Comparison of ENCODE assay signal across 1 cellular context in the genomic region with DNA sequence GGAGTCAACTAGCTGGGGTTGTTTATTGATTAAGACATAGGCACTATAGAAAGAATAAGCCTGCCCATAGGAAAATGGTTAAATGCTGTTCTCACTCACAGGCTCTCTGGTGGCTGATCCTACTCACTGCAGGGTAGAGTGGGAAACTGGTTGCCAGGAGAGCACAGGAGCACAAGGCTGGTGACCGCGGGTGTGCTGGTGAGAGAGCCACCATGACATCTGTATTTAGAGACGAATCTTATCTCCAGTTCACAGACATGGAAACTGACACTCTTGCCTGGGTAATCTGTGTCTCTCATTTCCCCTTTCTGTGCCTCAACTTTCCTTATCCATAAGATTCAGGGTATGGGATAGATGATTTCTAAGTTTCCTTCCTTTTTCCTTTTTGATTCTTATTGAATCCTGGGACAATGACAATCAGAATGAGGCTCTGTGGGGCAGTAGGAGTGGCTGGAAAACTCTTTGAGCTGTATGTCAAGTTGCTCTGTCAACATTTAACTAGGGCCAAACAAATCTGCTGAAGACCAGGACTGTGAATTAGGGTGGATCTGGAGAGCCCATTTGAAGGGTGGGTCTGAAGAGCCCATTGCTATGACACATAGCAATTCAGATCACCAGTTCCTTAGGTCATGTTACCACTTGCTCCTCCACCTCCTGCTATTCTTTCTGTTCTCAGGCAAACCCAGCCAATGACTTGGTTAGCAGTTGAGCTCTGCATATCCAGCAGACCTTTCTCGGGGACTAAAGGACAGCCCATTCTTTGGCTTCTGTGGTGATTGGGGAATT.
TF ChIP-seq lines count a peak whose summit lies in the region.

No MANE protein-coding gene starts in this region.

TF ChIP-seq in GM23338, 12 proteins besides CTCF, POLR2A, EP300 and RAD21 (continued from another document):
- no peak for TF ChIP-seq ZNF331 (CRISPR knock-in tag; IDR thresholded peaks at IDR 0.05; ENCODE audit: low read depth)
- no peak for TF ChIP-seq ZNF114 (CRISPR knock-in tag; IDR thresholded peaks at IDR 0.05)
- no peak for TF ChIP-seq JUNB (IDR thresholded peaks at IDR 0.05; ENCODE audit: unreplicated experiment)
- TF ChIP-seq ZNF462 (CRISPR knock-in tag; IDR thresholded peaks at IDR 0.05) = no peak
